Comparison of ENCODE assay signal across 1 cellular context in the genomic region with DNA sequence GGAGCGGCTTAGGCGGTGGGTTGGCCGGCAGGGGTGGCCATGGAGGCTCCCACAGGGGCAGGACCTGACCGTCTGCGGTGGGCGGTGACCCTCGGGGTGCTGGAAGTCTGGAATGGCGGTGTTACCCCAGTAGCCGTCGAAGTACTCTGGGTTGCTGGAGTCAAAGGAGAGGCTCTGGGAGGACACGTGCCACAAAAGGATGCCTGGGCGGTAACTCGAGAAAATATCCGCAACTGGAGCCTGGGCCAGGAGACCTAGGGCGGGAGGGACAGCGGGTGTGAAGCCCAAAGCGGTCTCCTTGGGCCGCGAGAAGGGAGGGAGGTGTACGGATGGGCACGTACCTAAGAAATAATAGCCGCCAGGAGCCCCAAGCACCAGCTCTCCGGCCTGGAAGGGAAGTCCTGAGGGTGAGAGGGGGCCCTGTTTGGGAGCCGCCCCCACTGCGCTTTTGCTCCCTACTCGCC.
TF ChIP-seq lines count a peak whose summit lies in the region.

No MANE protein-coding gene starts in this region.

TF ChIP-seq in HepG2, 621 proteins besides CTCF, POLR2A, EP300 and RAD21 (continued from another document):
- TF ChIP-seq NFIB (CRISPR knock-in tag; IDR thresholded peaks at IDR 0.05; ENCODE audit: borderline replicate concordance) (0 out of 2 replicates have a peak, but pooled peaks have one; percentile 73), ZFYVE20 (CRISPR knock-in tag; IDR thresholded peaks at IDR 0.05; ENCODE audit: borderline replicate concordance, low read depth) (0 out of 2 replicates have a peak, but pooled peaks have one; percentile 47), GABPB1 (CRISPR knock-in tag; IDR thresholded peaks at IDR 0.05) (peak; percentile 13; the same call in 1 of the 2 replicates), ZNF749 (CRISPR knock-in tag; IDR thresholded peaks at IDR 0.05; ENCODE audit: borderline replicate concordance) (0 out of 2 replicates have a peak, but pooled peaks have one; percentile 24), ZNF501 (CRISPR knock-in tag; IDR thresholded peaks at IDR 0.05) (peak; percentile 79; the same call in 1 of the 2 replicates), MAF1 (CRISPR knock-in tag; IDR thresholded peaks at IDR 0.05; ENCODE audit: borderline replicate concordance) (no peak), YEATS4 (CRISPR knock-in tag; IDR thresholded peaks at IDR 0.05; ENCODE audit: borderline replicate concordance) (peak; percentile 9; the same call in 1 of the 2 replicates), CBFB (CRISPR knock-in tag; IDR thresholded peaks at IDR 0.05) (no peak), ZFP36 (IDR thresholded peaks at IDR 0.05; ENCODE audit: borderline replicate concordance, low read depth, low read length, partially characterized antibody) (no peak), KLF9 (CRISPR knock-in tag; IDR thresholded peaks at IDR 0.05; ENCODE audit: low read depth) (no peak), ADNP (CRISPR knock-in tag; IDR thresholded peaks at IDR 0.05) (no peak), THAP11 (CRISPR knock-in tag; IDR thresholded peaks at IDR 0.05) (no peak), PITX1 (CRISPR knock-in tag; IDR thresholded peaks at IDR 0.05) (peak; percentile 51; the same call in 1 of the 2 replicates), ARID2 (CRISPR knock-in tag; IDR thresholded peaks at IDR 0.05; ENCODE audit: borderline replicate concordance) (peak; percentile 38; the same call in 1 of the 2 replicates), ZNF777 (CRISPR knock-in tag; IDR thresholded peaks at IDR 0.05) (peak; percentile 52)
- TF ChIP-seq, protein P1, sequence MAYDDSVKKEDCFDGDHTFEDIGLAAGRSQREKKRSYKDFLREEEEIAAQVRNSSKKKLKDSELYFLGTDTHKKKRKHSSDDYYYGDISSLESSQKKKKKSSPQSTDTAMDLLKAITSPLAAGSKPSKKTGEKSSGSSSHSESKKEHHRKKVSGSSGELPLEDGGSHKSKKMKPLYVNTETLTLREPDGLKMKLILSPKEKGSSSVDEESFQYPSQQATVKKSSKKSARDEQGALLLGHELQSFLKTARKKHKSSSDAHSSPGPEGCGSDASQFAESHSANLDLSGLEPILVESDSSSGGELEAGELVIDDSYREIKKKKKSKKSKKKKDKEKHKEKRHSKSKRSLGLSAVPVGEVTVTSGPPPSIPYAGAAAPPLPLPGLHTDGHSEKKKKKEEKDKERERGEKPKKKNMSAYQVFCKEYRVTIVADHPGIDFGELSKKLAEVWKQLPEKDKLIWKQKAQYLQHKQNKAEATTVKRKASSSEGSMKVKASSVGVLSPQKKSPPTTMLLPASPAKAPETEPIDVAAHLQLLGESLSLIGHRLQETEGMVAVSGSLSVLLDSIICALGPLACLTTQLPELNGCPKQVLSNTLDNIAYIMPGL (CRISPR knock-in tag; IDR thresholded peaks at IDR 0.05; ENCODE audit: borderline replicate concordance in 1 of 2, low read depth in 1 of 2) = 0 out of 4 replicates have a peak, but pooled peaks of 1 of the 2 experiments have one; percentile 15
- TF ChIP-seq, protein P2, sequence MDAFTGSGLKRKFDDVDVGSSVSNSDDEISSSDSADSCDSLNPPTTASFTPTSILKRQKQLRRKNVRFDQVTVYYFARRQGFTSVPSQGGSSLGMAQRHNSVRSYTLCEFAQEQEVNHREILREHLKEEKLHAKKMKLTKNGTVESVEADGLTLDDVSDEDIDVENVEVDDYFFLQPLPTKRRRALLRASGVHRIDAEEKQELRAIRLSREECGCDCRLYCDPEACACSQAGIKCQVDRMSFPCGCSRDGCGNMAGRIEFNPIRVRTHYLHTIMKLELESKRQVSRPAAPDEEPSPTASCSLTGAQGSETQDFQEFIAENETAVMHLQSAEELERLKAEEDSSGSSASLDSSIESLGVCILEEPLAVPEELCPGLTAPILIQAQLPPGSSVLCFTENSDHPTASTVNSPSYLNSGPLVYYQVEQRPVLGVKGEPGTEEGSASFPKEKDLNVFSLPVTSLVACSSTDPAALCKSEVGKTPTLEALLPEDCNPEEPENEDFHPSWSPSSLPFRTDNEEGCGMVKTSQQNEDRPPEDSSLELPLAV (CRISPR knock-in tag; conservative IDR thresholded peaks at IDR 0.05; ENCODE audit: low read depth) = no peak
- TF ChIP-seq, protein P3, sequence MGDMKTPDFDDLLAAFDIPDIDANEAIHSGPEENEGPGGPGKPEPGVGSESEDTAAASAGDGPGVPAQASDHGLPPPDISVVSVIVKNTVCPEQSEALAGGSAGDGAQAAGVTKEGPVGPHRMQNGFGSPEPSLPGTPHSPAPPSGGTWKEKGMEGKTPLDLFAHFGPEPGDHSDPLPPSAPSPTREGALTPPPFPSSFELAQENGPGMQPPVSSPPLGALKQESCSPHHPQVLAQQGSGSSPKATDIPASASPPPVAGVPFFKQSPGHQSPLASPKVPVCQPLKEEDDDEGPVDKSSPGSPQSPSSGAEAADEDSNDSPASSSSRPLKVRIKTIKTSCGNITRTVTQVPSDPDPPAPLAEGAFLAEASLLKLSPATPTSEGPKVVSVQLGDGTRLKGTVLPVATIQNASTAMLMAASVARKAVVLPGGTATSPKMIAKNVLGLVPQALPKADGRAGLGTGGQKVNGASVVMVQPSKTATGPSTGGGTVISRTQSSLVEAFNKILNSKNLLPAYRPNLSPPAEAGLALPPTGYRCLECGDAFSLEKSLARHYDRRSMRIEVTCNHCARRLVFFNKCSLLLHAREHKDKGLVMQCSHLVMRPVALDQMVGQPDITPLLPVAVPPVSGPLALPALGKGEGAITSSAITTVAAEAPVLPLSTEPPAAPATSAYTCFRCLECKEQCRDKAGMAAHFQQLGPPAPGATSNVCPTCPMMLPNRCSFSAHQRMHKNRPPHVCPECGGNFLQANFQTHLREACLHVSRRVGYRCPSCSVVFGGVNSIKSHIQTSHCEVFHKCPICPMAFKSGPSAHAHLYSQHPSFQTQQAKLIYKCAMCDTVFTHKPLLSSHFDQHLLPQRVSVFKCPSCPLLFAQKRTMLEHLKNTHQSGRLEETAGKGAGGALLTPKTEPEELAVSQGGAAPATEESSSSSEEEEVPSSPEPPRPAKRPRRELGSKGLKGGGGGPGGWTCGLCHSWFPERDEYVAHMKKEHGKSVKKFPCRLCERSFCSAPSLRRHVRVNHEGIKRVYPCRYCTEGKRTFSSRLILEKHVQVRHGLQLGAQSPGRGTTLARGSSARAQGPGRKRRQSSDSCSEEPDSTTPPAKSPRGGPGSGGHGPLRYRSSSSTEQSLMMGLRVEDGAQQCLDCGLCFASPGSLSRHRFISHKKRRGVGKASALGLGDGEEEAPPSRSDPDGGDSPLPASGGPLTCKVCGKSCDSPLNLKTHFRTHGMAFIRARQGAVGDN (CRISPR knock-in tag; IDR thresholded peaks at IDR 0.05) = peak; percentile 69
- TF ChIP-seq, protein P4, sequence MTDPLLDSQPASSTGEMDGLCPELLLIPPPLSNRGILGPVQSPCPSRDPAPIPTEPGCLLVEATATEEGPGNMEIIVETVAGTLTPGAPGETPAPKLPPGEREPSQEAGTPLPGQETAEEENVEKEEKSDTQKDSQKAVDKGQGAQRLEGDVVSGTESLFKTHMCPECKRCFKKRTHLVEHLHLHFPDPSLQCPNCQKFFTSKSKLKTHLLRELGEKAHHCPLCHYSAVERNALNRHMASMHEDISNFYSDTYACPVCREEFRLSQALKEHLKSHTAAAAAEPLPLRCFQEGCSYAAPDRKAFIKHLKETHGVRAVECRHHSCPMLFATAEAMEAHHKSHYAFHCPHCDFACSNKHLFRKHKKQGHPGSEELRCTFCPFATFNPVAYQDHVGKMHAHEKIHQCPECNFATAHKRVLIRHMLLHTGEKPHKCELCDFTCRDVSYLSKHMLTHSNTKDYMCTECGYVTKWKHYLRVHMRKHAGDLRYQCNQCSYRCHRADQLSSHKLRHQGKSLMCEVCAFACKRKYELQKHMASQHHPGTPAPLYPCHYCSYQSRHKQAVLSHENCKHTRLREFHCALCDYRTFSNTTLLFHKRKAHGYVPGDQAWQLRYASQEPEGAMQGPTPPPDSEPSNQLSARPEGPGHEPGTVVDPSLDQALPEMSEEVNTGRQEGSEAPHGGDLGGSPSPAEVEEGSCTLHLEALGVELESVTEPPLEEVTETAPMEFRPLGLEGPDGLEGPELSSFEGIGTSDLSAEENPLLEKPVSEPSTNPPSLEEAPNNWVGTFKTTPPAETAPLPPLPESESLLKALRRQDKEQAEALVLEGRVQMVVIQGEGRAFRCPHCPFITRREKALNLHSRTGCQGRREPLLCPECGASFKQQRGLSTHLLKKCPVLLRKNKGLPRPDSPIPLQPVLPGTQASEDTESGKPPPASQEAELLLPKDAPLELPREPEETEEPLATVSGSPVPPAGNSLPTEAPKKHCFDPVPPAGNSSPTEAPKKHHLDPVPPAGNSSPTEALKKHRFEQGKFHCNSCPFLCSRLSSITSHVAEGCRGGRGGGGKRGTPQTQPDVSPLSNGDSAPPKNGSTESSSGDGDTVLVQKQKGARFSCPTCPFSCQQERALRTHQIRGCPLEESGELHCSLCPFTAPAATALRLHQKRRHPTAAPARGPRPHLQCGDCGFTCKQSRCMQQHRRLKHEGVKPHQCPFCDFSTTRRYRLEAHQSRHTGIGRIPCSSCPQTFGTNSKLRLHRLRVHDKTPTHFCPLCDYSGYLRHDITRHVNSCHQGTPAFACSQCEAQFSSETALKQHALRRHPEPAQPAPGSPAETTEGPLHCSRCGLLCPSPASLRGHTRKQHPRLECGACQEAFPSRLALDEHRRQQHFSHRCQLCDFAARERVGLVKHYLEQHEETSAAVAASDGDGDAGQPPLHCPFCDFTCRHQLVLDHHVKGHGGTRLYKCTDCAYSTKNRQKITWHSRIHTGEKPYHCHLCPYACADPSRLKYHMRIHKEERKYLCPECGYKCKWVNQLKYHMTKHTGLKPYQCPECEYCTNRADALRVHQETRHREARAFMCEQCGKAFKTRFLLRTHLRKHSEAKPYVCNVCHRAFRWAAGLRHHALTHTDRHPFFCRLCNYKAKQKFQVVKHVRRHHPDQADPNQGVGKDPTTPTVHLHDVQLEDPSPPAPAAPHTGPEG (CRISPR knock-in tag; IDR thresholded peaks at IDR 0.05) = no peak
- TF ChIP-seq, protein P5, sequence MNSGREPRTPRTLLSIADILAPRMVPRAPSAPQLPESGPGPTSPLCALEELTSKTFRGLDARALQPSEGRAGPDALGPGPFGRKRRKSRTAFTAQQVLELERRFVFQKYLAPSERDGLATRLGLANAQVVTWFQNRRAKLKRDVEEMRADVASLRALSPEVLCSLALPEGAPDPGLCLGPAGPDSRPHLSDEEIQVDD (CRISPR knock-in tag; IDR thresholded peaks at IDR 0.05; ENCODE audit: borderline replicate concordance) = no peak
TF ChIP-seq in HepG2: peak in this region for 41.
